Comparison of ENCODE assay signal across 8 cellular contexts in genomic region chr2:168751104-168751768, GRCh38. TPM values are rescaled to one million over a fixed set of nuclear protein-coding genes. Genes with fewer than 3 reads are reported as not detected.
DNase-seq lines count a peak whose midpoint lies in the region; ATAC-seq lines count a peak whose summit lies in the region.

No MANE protein-coding gene starts in this region.

- no peak overlapping the region for H3K23ac ChIP-seq in mesenchymal stem cell (ENCODE audit: low read length in 2 of 2)

- H4K8ac ChIP-seq in mesenchymal stem cell (ENCODE audit: low read length): no peak overlapping the region

- H2AFZ ChIP-seq in mesenchymal stem cell (ENCODE audit: low read depth, low read length): no peak overlapping the region

- no peak overlapping the region for H3K14ac ChIP-seq in mesenchymal stem cell (ENCODE audit: low read length in 2 of 2)

- H3K4me3 ChIP-seq in mesenchymal stem cell (ENCODE audit: insufficient read depth in 1 of 2, low read depth in 1 of 2, low read length in 2 of 2): no peak overlapping the region

- no peaks in the 10 kb centered on the region for H3K79me1 ChIP-seq in mesenchymal stem cell (replicated peaks; ENCODE audit: low read length, poor library complexity, severe bottlenecking)

- H2AK5ac ChIP-seq in mesenchymal stem cell (ENCODE audit: low read length, severe bottlenecking): no peak overlapping the region

- no peak overlapping the region for H3K4ac ChIP-seq in mesenchymal stem cell (ENCODE audit: low read depth in 1 of 2, low read length in 2 of 2)

- ATAC-seq in GM21619 (IDR thresholded peaks at IDR 0.05; ENCODE audit: unreplicated experiment) (peak; percentile 81), HG03575 (IDR thresholded peaks at IDR 0.05; ENCODE audit: extremely low read depth, insufficient number of reproducible peaks, low FRiP score, unreplicated experiment) (peak; percentile 79)

- H3K9ac ChIP-seq in mesenchymal stem cell (ENCODE audit: low read length): no peak overlapping the region

- no peak overlapping the region for H3K27ac ChIP-seq in mesenchymal stem cell (ENCODE audit: low read length, poor library complexity, severe bottlenecking)

- no peak overlapping the region for H3K4me2 ChIP-seq in mesenchymal stem cell (ENCODE audit: low read length, poor library complexity, severe bottlenecking)

- H2BK5ac ChIP-seq in mesenchymal stem cell (ENCODE audit: low read depth, low read length, poor library complexity, severe bottlenecking): no peak overlapping the region

- H3K18ac ChIP-seq in mesenchymal stem cell (ENCODE audit: low read depth in 1 of 2, low read length in 2 of 2): no peak overlapping the region

- H4K91ac ChIP-seq in mesenchymal stem cell (ENCODE audit: low read length): no peak overlapping the region

- peak; percentile 10 for DNase-seq in NCI-H2196 (lab: John Stamatoyannopoulos, UW; ENCODE audit: unreplicated experiment)
- DNase-seq in NCI-H2196 treated with DMSO at 0.1 percent for 48 hours (lab: John Stamatoyannopoulos, UW; ENCODE audit: unreplicated experiment): no peak
- DNase-seq in mesenchymal stem cell: peak; percentile 18
- DNase-seq in AG08395 (ENCODE audit: low spot score): no peak
- DNase-seq in cerebellar cortex (ENCODE audit: low spot score): no peak
- no peak for DNase-seq in AML-193 (lab: John Stamatoyannopoulos, UW)

- no peak overlapping the region for H2BK12ac ChIP-seq in mesenchymal stem cell (ENCODE audit: low read length in 2 of 2)

- no peaks in the 10 kb centered on the region for H3K9me3 ChIP-seq in mesenchymal stem cell (ENCODE audit: control insufficient read depth, low read length)

- no peaks in the 10 kb centered on the region for H3K27me3 ChIP-seq in mesenchymal stem cell (ENCODE audit: control insufficient read depth in 1 of 2, insufficient read depth in 1 of 2, low read length in 2 of 2)

- no peak overlapping the region for H2BK120ac ChIP-seq in mesenchymal stem cell (ENCODE audit: low read depth, low read length)

- H3K4me1 ChIP-seq in mesenchymal stem cell (ENCODE audit: control insufficient read depth, insufficient read depth, low read depth, low read length): no peaks in the 10 kb centered on the region

- peaks cover 0 to 3% of the 10 kb centered on the region in 2 experiments for H3K36me3 ChIP-seq in mesenchymal stem cell (ENCODE audit: control insufficient read depth in 1 of 2, insufficient read depth in 2 of 2, low read depth in 1 of 2, low read length in 2 of 2)

- H2BK15ac ChIP-seq in mesenchymal stem cell (ENCODE audit: low read depth, poor library complexity, severe bottlenecking): no peak overlapping the region

RNA-seq across cellular contexts. Expression of gene NOSTRIN, which starts 51.2 kb away (rescaled TPM):
- polyA plus RNA-seq in mesenchymal stem cell (2013, experiment 1 of 2): 2.6 TPM
- 2.1 TPM for polyA plus RNA-seq in mesenchymal stem cell (2013, experiment 2 of 2)

Comparison
In these comparisons a context has a peak if more than half of its experiments do, and no peak if none do; other contexts are left out.
1. DNase-seq: peak in NCI-H2196 (single experiment) and mesenchymal stem cell (single experiment); none in NCI-H2196 treated with DMSO at 0.1 percent for 48 hours (single experiment), AG08395 (single experiment), cerebellar cortex (single experiment) and AML-193 (0 of 2).